ENCODE assay signal across 14 cellular contexts in the genomic region with DNA sequence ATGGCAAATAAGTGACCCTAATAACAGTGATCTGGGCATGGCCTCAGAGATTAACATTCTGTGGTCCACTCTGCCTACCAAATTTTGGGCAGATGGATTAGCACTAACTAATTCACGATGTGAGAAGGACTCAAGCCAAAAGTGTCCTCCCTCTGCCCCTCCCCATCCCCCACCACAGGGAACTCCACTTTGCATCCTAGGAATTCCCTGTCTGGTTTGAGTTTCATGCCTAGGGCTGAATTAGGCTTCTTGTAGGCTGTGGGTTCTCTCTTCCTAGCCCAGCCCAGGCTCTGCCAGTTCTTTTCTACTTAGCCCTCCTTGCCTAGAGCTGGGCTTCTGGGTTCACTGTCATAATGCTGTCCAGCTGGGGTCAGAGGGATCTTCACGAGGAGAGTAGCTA.
A peak's percentile ranks its signal among the peaks of the same experiment; 100 is the strongest.
DNase-seq lines count a peak whose midpoint lies in the region; ATAC-seq and TF ChIP-seq lines count a peak whose summit lies in the region.
"Had no signal": no experiment of that assay in that cellular context is flagged by ENCODE, and none has a peak within 500 bp of the region (broad histone marks: within the 10 kb centered on the region; RNA-seq: fewer than 3 reads in every experiment).

No MANE protein-coding gene starts in this region.

- CTCF ChIA-PET in IMR-90 (lab: Yijun Ruan, JAX) (no interaction called here), SK-N-SH (lab: Yijun Ruan, JAX) (interaction anchor here (0.8 to 13.1 kb wide), 4 partner anchors 11 to 348 kb away, joined by 3 to 99 read pairs (median 10); no protein-coding TSS in a partner anchor)

- no peak for TF ChIP-seq RAD21 in IMR-90 (IDR thresholded peaks at IDR 0.05; ENCODE audit: low read length)
- no peak for TF ChIP-seq RAD21 in SK-N-SH (IDR thresholded peaks at IDR 0.05; ENCODE audit: low read length)

- peaks cover 31% of the 10 kb centered on the region for H3F3A ChIP-seq in SK-N-SH (replicated peaks; ENCODE audit: insufficient read depth)

- H3K4me3 Mint-ChIP-seq in chondrocyte (ENCODE audit: unreplicated experiment): no peak overlapping the region
- H3K4me3 Mint-ChIP-seq: activated naive CD8-positive, alpha-beta T cell had no signal

- TF ChIP-seq EP300 in SK-N-SH (IDR thresholded peaks at IDR 0.05; ENCODE audit: borderline replicate concordance in 1 of 2, low read depth in 1 of 2, low read length in 1 of 2): no peak

- H3K27me3 Mint-ChIP-seq in chondrocyte (ENCODE audit: low read depth): no peaks in the 10 kb centered on the region
- H3K27me3 Mint-ChIP-seq: activated naive CD8-positive, alpha-beta T cell had no signal

- H4K8ac ChIP-seq in IMR-90 (ENCODE audit: low read depth in 2 of 2, low read length in 2 of 2): no peak overlapping the region

- intact Hi-C loops in IMR-90 (cut with micrococcal nuclease): no loop called here
- intact Hi-C loops in lower lobe of right lung (cut with DNase I): no loop called here
- intact Hi-C loops in testis (cut with DNase I; ENCODE audit: low total_unique reads): loop anchor here (5.0 kb wide), 1 partner anchor 63 kb away; the partner anchor contains the start of gene ATP2B4

- H3K14ac ChIP-seq in IMR-90 (replicated peaks; ENCODE audit: low read depth, low read length): peak overlapping the region; percentile 68

- H2AFZ ChIP-seq in IMR-90 (replicated peaks; ENCODE audit: low read length, poor library complexity) (no peak overlapping the region), SK-N-SH (ENCODE audit: low read depth) (no peak overlapping the region)

- H3K9me3 ChIP-seq in IMR-90 (ENCODE audit: control insufficient read depth, insufficient read depth, low read length) (no peaks in the 10 kb centered on the region), lower lobe of right lung (no peaks in the 10 kb centered on the region), testis (no peaks in the 10 kb centered on the region), SK-N-SH (no peaks in the 10 kb centered on the region)

- peak overlapping the region; percentile 72; the same call in 1 of the 2 replicates for H3K23ac ChIP-seq in IMR-90 (ENCODE audit: low read depth, low read length)

- H2BK20ac ChIP-seq in IMR-90 (ENCODE audit: low read depth, low read length): no peak overlapping the region

- WGBS in IMR-90 (ENCODE audit: extremely low coverage in 2 of 2, insufficient read length in 1 of 2), 2 experiments: no CpG with 5 or more reads among the region's 2 CpGs
- 27 to 31% methylated on average over 2 of the region's 2 CpGs for WGBS in testis, 2 donors
- 79% methylated on average over 2 of the region's 2 CpGs for WGBS in SK-N-SH (ENCODE audit: low lambda C conversion rate)

- peak overlapping the region; percentile 11 for H2AK9ac ChIP-seq in IMR-90 (replicated peaks; ENCODE audit: low read depth, low read length, poor library complexity)

- H3K18ac ChIP-seq in IMR-90 (ENCODE audit: low read depth, low read length): no peak overlapping the region

- no peak for TF ChIP-seq CTCF in IMR-90 (conservative IDR thresholded peaks at IDR 0.05; ENCODE audit: low read depth, low read length)
- no peak for TF ChIP-seq CTCF in chondrocyte (IDR thresholded peaks at IDR 0.05)
- TF ChIP-seq CTCF in lower lobe of right lung (IDR thresholded peaks at IDR 0.05): no peak
- TF ChIP-seq CTCF in testis (IDR thresholded peaks at IDR 0.05): no peak
- TF ChIP-seq CTCF in SK-N-SH (IDR thresholded peaks at IDR 0.05): no peak

- H4K20me1 ChIP-seq in IMR-90 (ENCODE audit: insufficient read depth, low read length) (peaks cover 85% of the 10 kb centered on the region), SK-N-SH (ENCODE audit: insufficient read depth) (peaks cover 66% of the 10 kb centered on the region)

- no peak overlapping the region for H3K9ac ChIP-seq in IMR-90 (ENCODE audit: low read depth, low read length)
- no peak overlapping the region for H3K9ac ChIP-seq in SK-N-SH

- H3K9me1 ChIP-seq in IMR-90 (ENCODE audit: insufficient read depth, low read length): peaks cover 34% of the 10 kb centered on the region

- no peak overlapping the region for H4K91ac ChIP-seq in IMR-90 (ENCODE audit: insufficient read depth, low read depth, low read length)

- H3K79me2 ChIP-seq in SK-N-SH (ENCODE audit: insufficient read depth): peaks cover 88% of the 10 kb centered on the region

- H3K4me3 ChIP-seq in IMR-90 (ENCODE audit: insufficient read depth, low read depth, low read length) (no peak overlapping the region), lower lobe of right lung (no peak overlapping the region), testis (no peak overlapping the region), SK-N-SH (ENCODE audit: low read depth in 2 of 2, low read length in 1 of 2) (no peak overlapping the region)
- H3K4me3 ChIP-seq: SK-N-MC had no signal

- H3K27ac ChIP-seq in IMR-90 (ENCODE audit: insufficient read depth, low read length) (no peak overlapping the region), lower lobe of right lung (peak overlapping the region; percentile 40), testis (peak overlapping the region; percentile 12 to 79), SK-N-SH (ENCODE audit: low read depth in 2 of 2, low read length in 1 of 2) (peak overlapping the region in 1 of 2 experiments; percentile 99; a peak in 1 of 4 replicates)
- H3K27ac ChIP-seq: SK-N-MC, WERI-Rb-1 had no signal

- H3K4me1 ChIP-seq in IMR-90 (ENCODE audit: control insufficient read depth, insufficient read depth, low read length): peaks cover 19% of the 10 kb centered on the region
- H3K4me1 ChIP-seq in lower lobe of right lung: peaks cover 49% of the 10 kb centered on the region
- H3K4me1 ChIP-seq in testis: peaks cover 54% of the 10 kb centered on the region
- H3K4me1 ChIP-seq in SK-N-SH (ENCODE audit: control insufficient read depth in 1 of 2, insufficient read depth in 2 of 2, low read depth in 1 of 2, low read length in 1 of 2): peaks cover 27 to 30% of the 10 kb centered on the region in 2 experiments

- H3K27ac Mint-ChIP-seq in chondrocyte (ENCODE audit: unreplicated experiment): peak overlapping the region; percentile 81

- no peak overlapping the region for H2BK120ac ChIP-seq in IMR-90 (ENCODE audit: low read depth, low read length)

- H2AK5ac ChIP-seq in IMR-90 (ENCODE audit: low read depth, low read length): no peak overlapping the region

- no peak for DNase-seq in IMR-90
- DNase-seq in chondrocyte (ENCODE audit: low spot score): no peak
- no peak for DNase-seq in lower lobe of right lung
- DNase-seq in testis: no peak
- DNase-seq in SK-N-SH: no peak
- no peak for DNase-seq in GM03348 (ENCODE audit: low spot score)
- DNase-seq in NCI-H2081 (lab: John Stamatoyannopoulos, UW): no peak
- DNase-seq: retina; stimulated activated CD4-positive, alpha-beta T cell treated with anti-CD3 and anti-CD28 coated beads, Interleukin-4, amount 100 ng/mL, for 4 hours; stimulated activated naive CD4-positive, alpha-beta T cell; WERI-Rb-1 had no signal

- H4K5ac ChIP-seq in IMR-90 (ENCODE audit: low read depth, low read length): no peak overlapping the region

- no peak for TF ChIP-seq POLR2A in IMR-90 (IDR thresholded peaks at IDR 0.05; ENCODE audit: low read depth, low read length)
- no peak for TF ChIP-seq POLR2A in testis (IDR thresholded peaks at IDR 0.05)

- peaks cover 4% of the 10 kb centered on the region for H3K36me3 Mint-ChIP-seq in chondrocyte (ENCODE audit: low read depth)

- H3K79me1 ChIP-seq in IMR-90 (ENCODE audit: low read depth in 1 of 2, low read length in 2 of 2): peaks cover 16 to 85% of the 10 kb centered on the region in 2 experiments

- no peaks in the 10 kb centered on the region for H3K9me2 ChIP-seq in SK-N-SH

- no peak for ATAC-seq in IMR-90 (ENCODE audit: low read depth)
- ATAC-seq in lower lobe of right lung: no peak
- ATAC-seq: esophagus mucosa had no signal

- in situ Hi-C loops in IMR-90 (cut with MboI; ENCODE audit: low sequenced_read_pairs): no loop called here

- no peaks in the 10 kb centered on the region for H3K9me3 Mint-ChIP-seq in chondrocyte (ENCODE audit: low read depth)

- H3K56ac ChIP-seq in IMR-90 (ENCODE audit: extremely low read depth, insufficient read depth, low read length): no peak overlapping the region

- POLR2A ChIA-PET in IMR-90 (lab: Charles Lee; ENCODE audit: unreplicated experiment): no interaction called here
- POLR2A ChIA-PET in SK-N-SH (lab: Yijun Ruan, JAX): no interaction called here

- H2BK5ac ChIP-seq in IMR-90 (ENCODE audit: low read depth, low read length, poor library complexity, severe bottlenecking): no peak overlapping the region

- dilution Hi-C loops in IMR-90 (cut with HindIII; ENCODE audit: low sequenced_read_pairs, unreplicated experiment): no loop called here

- no TSS peak for BruUV-seq in IMR-90 (replicated peaks; lab: Mats Ljungman, UMichigan)

- peaks cover 67% of the 10 kb centered on the region for H3K4me1 Mint-ChIP-seq in chondrocyte (ENCODE audit: low read depth)

- H3K4ac ChIP-seq in IMR-90 (ENCODE audit: low read depth, low read length): peak overlapping the region; percentile 37; the same call in 1 of the 2 replicates

- H3K36me3 ChIP-seq in IMR-90 (ENCODE audit: control insufficient read depth, insufficient read depth, low read length) (peaks cover 10% of the 10 kb centered on the region), lower lobe of right lung (peaks cover 39% of the 10 kb centered on the region), testis (ENCODE audit: low read depth, missing control alignments) (no peaks in the 10 kb centered on the region), SK-N-SH (replicated peaks in 1 of 2; ENCODE audit: control insufficient read depth in 1 of 2, insufficient read depth in 2 of 2, low read length in 1 of 2) (peaks cover 3 to 19% of the 10 kb centered on the region in 2 experiments)
- H3K36me3 ChIP-seq: WERI-Rb-1 had no signal

- H3K27me3 ChIP-seq in IMR-90 (ENCODE audit: control insufficient read depth, insufficient read depth, low read length) (no peaks in the 10 kb centered on the region), lower lobe of right lung (ENCODE audit: low read depth) (no peaks in the 10 kb centered on the region), testis (no peaks in the 10 kb centered on the region), SK-N-SH (ENCODE audit: insufficient read depth) (no peaks in the 10 kb centered on the region)

- H3K4me2 ChIP-seq in IMR-90 (ENCODE audit: low read depth, low read length) (no peak overlapping the region), SK-N-SH (no peak overlapping the region)

- H2BK15ac ChIP-seq in IMR-90 (ENCODE audit: low read depth, low read length): no peak overlapping the region; the same call in 2 of the 3 replicates

TF ChIP-seq in IMR-90, 13 proteins besides CTCF, POLR2A, EP300 and RAD21 (continues in another document):
- no peak for TF ChIP-seq SMC3 (IDR thresholded peaks at IDR 0.05; ENCODE audit: low read depth, low read length)
